ENCODE assay signal across 16 cellular contexts in genomic region chr12:132634411-132634990, GRCh38. TPM values are rescaled to one million over a fixed set of nuclear protein-coding genes. Genes with fewer than 3 reads are reported as not detected.
DNase-seq lines count a peak whose midpoint lies in the region; ATAC-seq and TF ChIP-seq lines count a peak whose summit lies in the region.
"Had no signal": no experiment of that assay in that cellular context is flagged by ENCODE, and none has a peak within 500 bp of the region (broad histone marks: within the 10 kb centered on the region; RNA-seq: fewer than 3 reads in every experiment).

No MANE protein-coding gene starts in this region.

- peak overlapping the region; percentile 55 for H3K27ac Mint-ChIP-seq in activated naive CD4-positive, alpha-beta T cell treated with anti-CD3 and anti-CD28 coated beads, Interleukin-2, amount 10 ng/mL, durations not matched to agents 7 days and 5 days
- no peak overlapping the region for H3K27ac Mint-ChIP-seq in activated naive CD4-positive, alpha-beta T cell treated with anti-CD3 and anti-CD28 coated beads for 36 hours

- H3K4me3 ChIP-seq in OCI-LY7 (ENCODE audit: low read depth, low read length, poor library complexity, severe bottlenecking) (peak overlapping the region; percentile 33), spleen (no peak overlapping the region)

- H3K27me3 ChIP-seq in spleen (replicated peaks in 1 of 7), result no peaks in the 10 kb centered on the region

- H2AFZ ChIP-seq in OCI-LY7 (ENCODE audit: low read length), result no peak overlapping the region

- peak overlapping the region; percentile 63 for H3K4me2 ChIP-seq in OCI-LY7 (ENCODE audit: low read length)

- TF ChIP-seq POLR2A in spleen (IDR thresholded peaks at IDR 0.05), result no peak

- no peaks in the 10 kb centered on the region for H3K9me2 ChIP-seq in OCI-LY7 (ENCODE audit: insufficient read depth, low read length)

- POLR2A ChIA-PET in OCI-LY7 (lab: Charles Lee), result interaction anchor here (0.6 to 1.7 kb wide), 3 partner anchors 12 to 20 kb away, joined by 3 to 4 read pairs (median 4); no protein-coding TSS in a partner anchor

- H3K36me3 Mint-ChIP-seq in activated naive CD4-positive, alpha-beta T cell treated with anti-CD3 and anti-CD28 coated beads, Interleukin-2, amount 10 ng/mL, durations not matched to agents 7 days and 5 days, result peaks cover 75% of the 10 kb centered on the region
- peaks cover 59% of the 10 kb centered on the region for H3K36me3 Mint-ChIP-seq in activated naive CD4-positive, alpha-beta T cell treated with anti-CD3 and anti-CD28 coated beads for 36 hours (ENCODE audit: low read depth)

- CTCF ChIA-PET in activated naive CD4-positive, alpha-beta T cell treated with anti-CD3 and anti-CD28 coated beads, Interleukin-2, amount 10 ng/mL, durations not matched to agents 7 days and 5 days (lab: Charles Lee), result no interaction called here
- CTCF ChIA-PET in activated naive CD4-positive, alpha-beta T cell treated with anti-CD3 and anti-CD28 coated beads for 36 hours (lab: Charles Lee), result no interaction called here
- CTCF ChIA-PET in OCI-LY7 (lab: Charles Lee; ENCODE audit: unreplicated experiment), result no interaction called here

- H3K4me1 ChIP-seq in OCI-LY7 (ENCODE audit: insufficient read depth, low read length, poor library complexity, severe bottlenecking) (peaks cover 64% of the 10 kb centered on the region), spleen (peaks cover 0 to 5% (median 0%) of the 10 kb centered on the region in 6 donors)

- H4K20me1 ChIP-seq in OCI-LY7 (ENCODE audit: insufficient read depth, low read length), result no peaks in the 10 kb centered on the region

- TF ChIP-seq CTCF in OCI-LY7 (conservative IDR thresholded peaks at IDR 0.05; ENCODE audit: low read length) (no peak), spleen (IDR thresholded peaks at IDR 0.05 in 8 of 11, conservative IDR thresholded peaks at IDR 0.05 in 3 of 11) (no peak)

- no peaks in the 10 kb centered on the region for H3K79me2 ChIP-seq in OCI-LY7 (ENCODE audit: insufficient read depth, low read depth, low read length)

- intact Hi-C loops in activated naive CD4-positive, alpha-beta T cell treated with anti-CD3 and anti-CD28 coated beads for 36 hours (cut with micrococcal nuclease), result no loop called here
- intact Hi-C loops in OCI-LY7 (cut with micrococcal nuclease; ENCODE audit: unreplicated experiment) (no loop called here), spleen (cut with DNase I; ENCODE audit: low total_unique reads) (no loop called here)

- H3K4me1 Mint-ChIP-seq in activated naive CD4-positive, alpha-beta T cell treated with anti-CD3 and anti-CD28 coated beads, Interleukin-2, amount 10 ng/mL, durations not matched to agents 7 days and 5 days, result peaks cover 10% of the 10 kb centered on the region
- H3K4me1 Mint-ChIP-seq in activated naive CD4-positive, alpha-beta T cell treated with anti-CD3 and anti-CD28 coated beads for 36 hours (ENCODE audit: low read depth), result no peaks in the 10 kb centered on the region

- no peak overlapping the region for H3K4me3 Mint-ChIP-seq in activated naive CD4-positive, alpha-beta T cell treated with anti-CD3 and anti-CD28 coated beads, Interleukin-2, amount 10 ng/mL, durations not matched to agents 7 days and 5 days
- H3K4me3 Mint-ChIP-seq in activated naive CD4-positive, alpha-beta T cell treated with anti-CD3 and anti-CD28 coated beads for 36 hours, result no peak overlapping the region

- ATAC-seq in HG03442 (IDR thresholded peaks at IDR 0.05; ENCODE audit: unreplicated experiment) (no peak), HG02623 (IDR thresholded peaks at IDR 0.05; ENCODE audit: unreplicated experiment) (no peak)

- 96 to 98% (median 96%) methylated on average over 21 of the region's 21 CpGs for WGBS in spleen, 5 donors

- H3K9me3 ChIP-seq in OCI-LY7 (ENCODE audit: low read length) (no peaks in the 10 kb centered on the region), spleen (no peaks in the 10 kb centered on the region)

- no peaks in the 10 kb centered on the region for H3K9me3 Mint-ChIP-seq in activated naive CD4-positive, alpha-beta T cell treated with anti-CD3 and anti-CD28 coated beads, Interleukin-2, amount 10 ng/mL, durations not matched to agents 7 days and 5 days
- H3K9me3 Mint-ChIP-seq in activated naive CD4-positive, alpha-beta T cell treated with anti-CD3 and anti-CD28 coated beads for 36 hours, result no peaks in the 10 kb centered on the region

- DNase-seq in activated naive CD4-positive, alpha-beta T cell treated with anti-CD3 and anti-CD28 coated beads, Interleukin-2, amount 10 ng/mL, durations not matched to agents 7 days and 5 days, result no peak
- no peak for DNase-seq in activated naive CD4-positive, alpha-beta T cell treated with anti-CD3 and anti-CD28 coated beads for 36 hours
- DNase-seq in OCI-LY7 (ENCODE audit: low spot score), result no peak
- peak; percentile 9 for DNase-seq in iPS-NIHi11 (ENCODE audit: low spot score)
- peak; percentile 59 for DNase-seq in spleen
- DNase-seq in activated effector memory CD4-positive, alpha-beta T cell treated with Interleukin-2 at 50 U/mL for 16 hours, result no peak
- DNase-seq: 8988T, HCEC 1CT, KBM-7, NCI-H1694 treated with DMSO at 0.1 percent for 48 hours, NCI-H2227 treated with DMSO at 0.1 percent for 48 hours, NCI-H510A treated with DMSO at 0.1 percent for 48 hours, NCI-H82 had no signal

- H3K27ac ChIP-seq in OCI-LY7 (ENCODE audit: low read depth, low read length, poor library complexity, severe bottlenecking) (peak overlapping the region; percentile 100), spleen (no peak overlapping the region)

- H3K36me3 ChIP-seq in OCI-LY7 (ENCODE audit: insufficient read depth, low read length), result peaks cover 90% of the 10 kb centered on the region
- peaks cover 2 to 100% (median 87%) of the 10 kb centered on the region in 6 donors for H3K36me3 ChIP-seq in spleen

- no peaks in the 10 kb centered on the region for H3K27me3 Mint-ChIP-seq in activated naive CD4-positive, alpha-beta T cell treated with anti-CD3 and anti-CD28 coated beads, Interleukin-2, amount 10 ng/mL, durations not matched to agents 7 days and 5 days
- H3K27me3 Mint-ChIP-seq in activated naive CD4-positive, alpha-beta T cell treated with anti-CD3 and anti-CD28 coated beads for 36 hours (ENCODE audit: low read depth), result no peaks in the 10 kb centered on the region

- no TSS peak for BruUV-seq in OCI-LY7 (replicated peaks; lab: Mats Ljungman, UMichigan)

RNA-seq across cellular contexts. Expression of gene P2RX2, which starts 15.9 kb away (rescaled TPM):
- not detected for total RNA-seq in activated naive CD4-positive, alpha-beta T cell treated with anti-CD3 and anti-CD28 coated beads for 36 hours
- total RNA-seq in OCI-LY7 (2014; rRNA removed; shearing (Covaris generic)), result not detected in 2 replicates
- total RNA-seq in OCI-LY7 (2022) (not detected in 2 replicates), spleen (1 to 10 TPM in 5 of 7 donors, under 1 TPM in 2; 0.77 to 3.0 (median 1.7) TPM)
- 1 to 10 TPM; 2.8 to 4.5 (median 2.9) TPM for polyA plus RNA-seq in spleen
- polyA plus RNA-seq: AG04450 had no signal

RNA-seq across cellular contexts. Expression of gene LRCOL1, which starts 24.1 kb away (rescaled TPM):
- total RNA-seq in activated naive CD4-positive, alpha-beta T cell treated with anti-CD3 and anti-CD28 coated beads for 36 hours, result not detected
- not detected in 2 replicates for total RNA-seq in OCI-LY7 (2014; rRNA removed; shearing (Covaris generic))
- total RNA-seq in OCI-LY7 (2022), result not detected in 2 replicates
- total RNA-seq in spleen, result 1 to 10 TPM in 1 of 7 donors, under 1 TPM in 4, not detected in 2; 0.54 to 4.1 (median 0.83) TPM
- 1 to 10 TPM; 2.0 to 4.0 (median 3.8) TPM for polyA plus RNA-seq in spleen

RNA-seq across cellular contexts. Expression of gene POLE, which starts 52.6 kb away (rescaled TPM):
- 100 to 1,000 TPM; 118 to 121 TPM for total RNA-seq in activated naive CD4-positive, alpha-beta T cell treated with anti-CD3 and anti-CD28 coated beads for 36 hours
- total RNA-seq in OCI-LY7 (2014; rRNA removed; shearing (Covaris generic)), result 157 and 159 TPM in 2 replicates
- 230 and 255 TPM in 2 replicates for total RNA-seq in OCI-LY7 (2022)
- 100 to 1,000 TPM in 3 of 7 donors, 10 to 100 TPM in 4; 70.1 to 122 (median 99.6) TPM for total RNA-seq in spleen
- polyA plus RNA-seq in spleen, result 10 to 100 TPM; 18.1 to 37.6 (median 30.4) TPM

RNA-seq across cellular contexts. Expression of gene PXMP2, which starts 52.9 kb away (rescaled TPM):
- total RNA-seq in activated naive CD4-positive, alpha-beta T cell treated with anti-CD3 and anti-CD28 coated beads for 36 hours, result 10 to 100 TPM; 11.3 to 12.8 TPM
- total RNA-seq in OCI-LY7 (2014; rRNA removed; shearing (Covaris generic)), result 97.3 and 103 TPM in 2 replicates
- total RNA-seq in OCI-LY7 (2022) (58.1 and 62.4 TPM in 2 replicates), spleen (10 to 100 TPM in 4 of 7 donors, 1 to 10 TPM in 3; 8.4 to 19.6 (median 10.0) TPM)
- polyA plus RNA-seq in spleen, result 10 to 100 TPM in 1 of 3 donors, 1 to 10 TPM in 2; 3.3 to 11.3 (median 7.7) TPM

Comparison
In these comparisons a context has a peak if more than half of its experiments do, and no peak if none do; other contexts are left out.
1. DNase-seq: peak in iPS-NIHi11 (single experiment) and spleen (single experiment); none in activated naive CD4-positive, alpha-beta T cell treated with anti-CD3 and anti-CD28 coated beads, Interleukin-2, amount 10 ng/mL, durations not matched to agents 7 days and 5 days (single experiment), activated naive CD4-positive, alpha-beta T cell treated with anti-CD3 and anti-CD28 coated beads for 36 hours (single experiment), OCI-LY7 (single experiment) and activated effector memory CD4-positive, alpha-beta T cell treated with Interleukin-2 at 50 U/mL for 16 hours (single experiment).